Comparison of ENCODE assay signal across 1 cellular context in genomic region chr12:111074559-111074958, GRCh38.
A peak's percentile ranks its signal among the peaks of the same experiment; 100 is the strongest.
TF ChIP-seq lines count a peak whose summit lies in the region.

No MANE protein-coding gene starts in this region.

TF ChIP-seq in HepG2, 621 proteins besides CTCF, POLR2A, EP300 and RAD21:
- TF ChIP-seq GABPA (IDR thresholded peaks at IDR 0.05; ENCODE audit: low read depth, low read length) (no peak), GABPA (CRISPR knock-in tag; IDR thresholded peaks at IDR 0.05; ENCODE audit: low read depth) (0 out of 2 replicates have a peak, but pooled peaks have one; percentile 26), ZNF30 (CRISPR knock-in tag; IDR thresholded peaks at IDR 0.05) (no peak), ZNF160 (CRISPR knock-in tag; IDR thresholded peaks at IDR 0.05) (no peak)
